In genomic region chr9:127786773-127787123, GRCh38 we compare ENCODE assay signal across 8 cellular contexts. TPM values are rescaled to one million over a fixed set of nuclear protein-coding genes. Genes with fewer than 3 reads are reported as not detected.
DNase-seq lines count a peak whose midpoint lies in the region; ATAC-seq, FAIRE-seq and TF ChIP-seq lines count a peak whose summit lies in the region.

No MANE protein-coding gene starts in this region.

- no peak for FAIRE-seq in bronchial epithelial cell (lab: Jason Lieb, UNC)

- DNase-seq in AG08396 (ENCODE audit: low spot score) (peak; percentile 46), bronchial epithelial cell (ENCODE audit: low read depth) (no peak), iPS-NIHi11 (ENCODE audit: low spot score) (no peak), midbrain (lab: John Stamatoyannopoulos, UW) (no peak)
- DNase-seq in activated CD8-positive, alpha-beta memory T cell treated with anti-CD3 and anti-CD28 coated beads, Interleukin-2, amount 50 U/mL, for 4 hours, result no peak

- H3K36me3 ChIP-seq in HUES6 (ENCODE audit: control insufficient read depth, insufficient read depth, low read length) (peaks cover 50% of the 10 kb centered on the region), bronchial epithelial cell (ENCODE audit: control insufficient read depth, insufficient read depth, low read length) (peaks cover 38% of the 10 kb centered on the region), muscle layer of colon (ENCODE audit: insufficient read depth, low read length) (peaks cover 46% of the 10 kb centered on the region)

- peak overlapping the region; percentile 97 for H3K27ac ChIP-seq in HUES6 (ENCODE audit: low read depth, low read length)
- peak overlapping the region; percentile 97 for H3K27ac ChIP-seq in muscle layer of colon (ENCODE audit: low read depth, low read length)

- no peaks in the 10 kb centered on the region for H3K9me3 ChIP-seq in HUES6 (ENCODE audit: control insufficient read depth, insufficient read depth, low read depth, low read length)
- H3K9me3 ChIP-seq in muscle layer of colon (ENCODE audit: low read length), result no peaks in the 10 kb centered on the region

- H3K9ac ChIP-seq in HUES6 (ENCODE audit: low read length) (peak overlapping the region; percentile 96), muscle layer of colon (ENCODE audit: low read length) (peak overlapping the region; percentile 39)

- TF ChIP-seq CTCF in bronchial epithelial cell (IDR thresholded peaks at IDR 0.05; ENCODE audit: insufficient read depth, low read length, severe bottlenecking), result peak; percentile 34

- peaks cover 7% of the 10 kb centered on the region for H3K4me1 ChIP-seq in HUES6 (ENCODE audit: control insufficient read depth, insufficient read depth, low read length)
- H3K4me1 ChIP-seq in muscle layer of colon (ENCODE audit: insufficient read depth, low read length), result peaks cover 20% of the 10 kb centered on the region

- no peak for ATAC-seq in GM21515 (IDR thresholded peaks at IDR 0.05; ENCODE audit: unreplicated experiment)

- H3K27me3 ChIP-seq in HUES6 (ENCODE audit: control insufficient read depth, insufficient read depth, low read length) (no peaks in the 10 kb centered on the region), bronchial epithelial cell (ENCODE audit: control insufficient read depth, insufficient read depth, low read length) (no peaks in the 10 kb centered on the region), muscle layer of colon (ENCODE audit: control insufficient read depth in 1 of 2, insufficient read depth in 2 of 2, low read length in 2 of 2) (no peaks in the 10 kb centered on the region)

- H3K4me3 ChIP-seq in HUES6 (ENCODE audit: low read depth, low read length), result peak overlapping the region; percentile 98
- peak overlapping the region; percentile 94 for H3K4me3 ChIP-seq in bronchial epithelial cell (ENCODE audit: low read depth, low read length)
- peak overlapping the region; percentile 71 to 99 for H3K4me3 ChIP-seq in muscle layer of colon (ENCODE audit: low read depth in 1 of 2, low read length in 2 of 2)

RNA-seq across cellular contexts. Expression of gene CDK9, which starts 0.9 kb away (rescaled TPM):
- 78.5 and 81.7 TPM in 2 replicates for total RNA-seq in bronchial epithelial cell

RNA-seq across cellular contexts. Expression of gene SH2D3C, which starts 8.3 kb away (rescaled TPM):
- 0.26 TPM in 1 of 2 replicates, not detected in the other for total RNA-seq in bronchial epithelial cell

RNA-seq across cellular contexts. Expression of gene FPGS, which starts 15.9 kb away (rescaled TPM):
- total RNA-seq in bronchial epithelial cell, result 46.9 and 70.0 TPM in 2 replicates

RNA-seq across cellular contexts. Expression of gene TOR2A, which starts 51.7 kb away (rescaled TPM):
- 1.8 and 4.6 TPM in 2 replicates for total RNA-seq in bronchial epithelial cell
